Comparison of ENCODE assay signal across 25 cellular contexts in genomic region chrX:125103693-125104092, GRCh38.
"Had no signal": no experiment of that assay in that cellular context is flagged by ENCODE, and none has a peak within 500 bp of the region (broad histone marks: within the 10 kb centered on the region; RNA-seq: fewer than 3 reads in every experiment).

No MANE protein-coding gene starts in this region.

- H3K27ac ChIP-seq: heart right ventricle, neural progenitor cell, neutrophil, right atrium auricular region, right lobe of liver, stomach, testis, tibial artery, uterus had no signal

- H3K9me3 ChIP-seq: heart right ventricle, neutrophil, right atrium auricular region, right lobe of liver, stomach, testis, tibial artery, uterus had no signal

- DNase-seq: heart right ventricle; hippocampal formation; kidney glomerular epithelial cell; left cardiac atrium; mammary epithelial cell; mesenchymal stem cell; natural killer cell; nephron progenitor cell; occipital lobe; right lobe of liver; stimulated activated CD4-positive, alpha-beta T cell treated with anti-CD3 and anti-CD28 coated beads, Interleukin-12 subunit alpha, Interleukin-12 subunit beta, amount 100 ng/mL, for 4 hours; stimulated activated CD4-positive, alpha-beta T cell treated with anti-CD3 and anti-CD28 coated beads, Interleukin-15, amount 100 ng/mL, for 24 hours; stimulated activated CD4-positive, alpha-beta T cell treated with anti-CD3 and anti-CD28 coated beads, Interleukin-2, amount 100 ng/mL, for 24 hours; stimulated activated CD4-positive, alpha-beta T cell treated with anti-CD3 and anti-CD28 coated beads, Interleukin-4, amount 100 ng/mL, for 1 hour; stimulated activated naive B cell treated with anti-CD40 and anti-IgM and Interleukin-4, amounts not matched to agents 10 μg/mL and 1 μg/mL and 100 μg/mL, for 72 hours; stimulated activated naive CD8-positive, alpha-beta T cell treated with anti-CD3 and anti-CD28 coated beads, Interleukin-15, Interleukin-2, amounts not matched to agents 100 U/mL and 50 U/mL, for 24 hours; stomach; testis; tibial artery; trophoblast cell; uterus had no signal

- H3K36me3 ChIP-seq: heart right ventricle, neural progenitor cell, neutrophil, right atrium auricular region, right lobe of liver, stomach, tibial artery, uterus had no signal

- H3K4me3 ChIP-seq: heart right ventricle, neural progenitor cell, right atrium auricular region, right lobe of liver, smooth muscle cell, stomach, testis, tibial artery, uterus had no signal

- H3K27me3 ChIP-seq: heart right ventricle, neural progenitor cell, neutrophil, right atrium auricular region, right lobe of liver, stomach, testis, tibial artery, uterus had no signal

- H3K4me1 ChIP-seq: heart right ventricle, right atrium auricular region, right lobe of liver, stomach, testis, tibial artery, uterus had no signal
